In genomic region chr3:123660900-123661299, GRCh38 we compare ENCODE assay signal across 9 cellular contexts.
DNase-seq lines count a peak whose midpoint lies in the region; ATAC-seq, FAIRE-seq and TF ChIP-seq lines count a peak whose summit lies in the region.
"Had no signal": no experiment of that assay in that cellular context is flagged by ENCODE, and none has a peak within 500 bp of the region (broad histone marks: within the 10 kb centered on the region; RNA-seq: fewer than 3 reads in every experiment).

No MANE protein-coding gene starts in this region.

- no peak for FAIRE-seq in HTR-8/SVneo (lab: Jason Lieb, UNC)

- POLR2A ChIA-PET in HEK293T (lab: Yijun Ruan, JAX): no interaction called here

- no peak for TF ChIP-seq CTCF in left ventricle myocardium inferior (IDR thresholded peaks at IDR 0.05; ENCODE audit: borderline replicate concordance)

- in situ Hi-C loops in G401 (cut with HindIII; ENCODE audit: low sequenced_read_pairs): no loop called here

- intact Hi-C loops in left ventricle myocardium inferior (cut with micrococcal nuclease): no loop called here

- H3K27ac ChIP-seq in left ventricle myocardium inferior (replicated peaks): peak overlapping the region; percentile 76

- no peak for ATAC-seq in GM21528 (IDR thresholded peaks at IDR 0.05; ENCODE audit: low FRiP score, unreplicated experiment)

- peaks cover 78% of the 10 kb centered on the region for H3K4me1 ChIP-seq in left ventricle myocardium inferior

- H3K4me3 ChIP-seq in left ventricle myocardium inferior: peak overlapping the region; percentile 29

- DNase-seq in G401 (ENCODE audit: low spot score): peak; percentile 38
- DNase-seq in amygdala (lab: John Stamatoyannopoulos, UW): peak in 46 of 56 donors; percentile 21 to 85 (median 62)
- DNase-seq in left ventricle myocardium inferior: peak; percentile 92
- DNase-seq in renal cortical epithelial cell (ENCODE audit: low read depth): peak; percentile 96
- no peak for DNase-seq in HTR-8/SVneo (ENCODE audit: insufficient read length, low spot score)
- DNase-seq in activated CD4-positive, CD25-positive, alpha-beta regulatory T cell treated with anti-CD3 and anti-CD28 coated beads, Interleukin-2, amount 50 U/mL, for 72 hours: no peak
- no peak for DNase-seq in HEK293T (ENCODE audit: extremely low spot score)
- DNase-seq: OCI-M1 had no signal

- CTCF ChIA-PET in HEK293T (lab: Yijun Ruan, JAX): interaction anchor here (1.0 to 1.1 kb wide), 3 partner anchors 9 to 19 kb away, joined by 3 to 9 read pairs (median 4); no protein-coding TSS in a partner anchor

- H3K36me3 ChIP-seq in left ventricle myocardium inferior: no peaks in the 10 kb centered on the region

- H3K27me3 ChIP-seq in left ventricle myocardium inferior (ENCODE audit: low read depth): no peaks in the 10 kb centered on the region

- no peaks in the 10 kb centered on the region for H3K9me3 ChIP-seq in left ventricle myocardium inferior (replicated peaks)

TF ChIP-seq in HEK293T, 16 proteins besides CTCF, POLR2A, EP300 and RAD21:
- TF ChIP-seq CTBP1 (IDR thresholded peaks at IDR 0.05; ENCODE audit: borderline replicate concordance) (no peak), FOXM1 (IDR thresholded peaks at IDR 0.05; ENCODE audit: borderline replicate concordance) (no peak), SUZ12 (IDR thresholded peaks at IDR 0.05) (no peak), FOXK2 (IDR thresholded peaks at IDR 0.05) (no peak), NFRKB (IDR thresholded peaks at IDR 0.05) (no peak)

Comparison
In these comparisons a context has a peak if more than half of its experiments do, and no peak if none do; other contexts are left out.
1. DNase-seq: peak in G401 (single experiment), amygdala (46 of 56), left ventricle myocardium inferior (single experiment) and renal cortical epithelial cell (single experiment); none in HTR-8/SVneo (single experiment), activated CD4-positive, CD25-positive, alpha-beta regulatory T cell treated with anti-CD3 and anti-CD28 coated beads, Interleukin-2, amount 50 U/mL, for 72 hours (single experiment) and HEK293T (single experiment).